ENCODE assay signal across 28 cellular contexts in genomic region chr6:43302126-43302525, GRCh38. TPM values are rescaled to one million over a fixed set of nuclear protein-coding genes. Genes with fewer than 3 reads are reported as not detected.
"Had no signal": no experiment of that assay in that cellular context is flagged by ENCODE, and none has a peak within 500 bp of the region (broad histone marks: within the 10 kb centered on the region; RNA-seq: fewer than 3 reads in every experiment).

No MANE protein-coding gene starts in this region.

- H3K9me3 ChIP-seq: breast epithelium, SJCRH30, SK-N-SH had no signal

- H3K4me1 ChIP-seq: breast epithelium, SJCRH30 had no signal

- H3K9ac ChIP-seq: SK-N-SH had no signal

- H3K27ac Mint-ChIP-seq: activated CD4-positive, alpha-beta memory T cell treated with anti-CD3 and anti-CD28 coated beads, Interleukin-2, amount 10 ng/mL, durations not matched to agents 7 days and 5 days; activated CD4-positive, alpha-beta T cell treated with anti-CD3 and anti-CD28 coated beads for 36 hours; activated naive CD4-positive, alpha-beta T cell treated with anti-CD3 and anti-CD28 coated beads, Interleukin-2, amount 50 U/mL, for 24 hours; activated T-cell treated with anti-CD3 and anti-CD28 coated beads, Interleukin-2, amount 50 U/mL, for 72 hours; activated T-helper 2 cell treated with anti-CD3 and anti-CD28 coated beads, Interferon-gamma antibody, Interleukin-2, Interleukin-4, amounts not matched to agents 10 μg/mL and 5 μg/mL and 100 μg/mL, durations not matched to agents 14 hours and 24 hours and 36 hours had no signal

- H3K27ac ChIP-seq: breast epithelium, SJCRH30, WERI-Rb-1 had no signal

- H3K4me3 Mint-ChIP-seq: activated CD4-positive, alpha-beta memory T cell treated with anti-CD3 and anti-CD28 coated beads, Interleukin-2, amount 10 ng/mL, durations not matched to agents 7 days and 5 days; activated CD4-positive, alpha-beta T cell treated with anti-CD3 and anti-CD28 coated beads for 36 hours; activated naive CD4-positive, alpha-beta T cell treated with anti-CD3 and anti-CD28 coated beads, Interleukin-2, amount 50 U/mL, for 24 hours; activated T-cell treated with anti-CD3 and anti-CD28 coated beads, Interleukin-2, amount 50 U/mL, for 72 hours had no signal

- H3K4me3 ChIP-seq: breast epithelium, SJCRH30 had no signal

- DNase-seq: activated CD4-positive, alpha-beta memory T cell treated with anti-CD3 and anti-CD28 coated beads, Interleukin-2, amount 10 ng/mL, durations not matched to agents 7 days and 5 days; activated CD4-positive, alpha-beta T cell treated with anti-CD3 and anti-CD28 coated beads for 36 hours; activated CD4-positive, alpha-beta T cell treated with anti-CD3 and anti-CD28 coated beads, Interleukin-2, amount 50 U/mL, for 1 hour; activated naive CD4-positive, alpha-beta T cell; activated T-cell treated with anti-CD3 and anti-CD28 coated beads, Interleukin-2, amount 50 U/mL, for 72 hours; caudate nucleus; MM.1S; NCI-H1105; NCI-H1436; NCI-H1694 treated with DMSO at 0.1 percent for 48 hours; NCI-H2029 treated with DMSO at 0.1 percent for 48 hours; NCI-H2227 treated with DMSO at 0.1 percent for 48 hours; NCI-H446 treated with DMSO at 0.1 percent for 48 hours; NCI-H526; NCI-H82; Right ventricle myocardium superior; RPMI8226; SK-N-SH; T-helper 1 cell; WERI-Rb-1 had no signal

- H3K36me3 Mint-ChIP-seq: activated naive CD4-positive, alpha-beta T cell treated with anti-CD3 and anti-CD28 coated beads, Interleukin-2, amount 50 U/mL, for 24 hours had no signal

- H3K9me3 Mint-ChIP-seq: activated CD4-positive, alpha-beta memory T cell treated with anti-CD3 and anti-CD28 coated beads, Interleukin-2, amount 10 ng/mL, durations not matched to agents 7 days and 5 days; activated naive CD4-positive, alpha-beta T cell treated with anti-CD3 and anti-CD28 coated beads, Interleukin-2, amount 50 U/mL, for 24 hours; activated T-cell treated with anti-CD3 and anti-CD28 coated beads, Interleukin-2, amount 50 U/mL, for 72 hours; activated T-helper 2 cell treated with anti-CD3 and anti-CD28 coated beads, Interferon-gamma antibody, Interleukin-2, Interleukin-4, amounts not matched to agents 10 μg/mL and 5 μg/mL and 100 μg/mL, durations not matched to agents 14 hours and 24 hours and 36 hours had no signal

- H3K4me1 Mint-ChIP-seq: activated CD4-positive, alpha-beta T cell treated with anti-CD3 and anti-CD28 coated beads for 36 hours; activated naive CD4-positive, alpha-beta T cell treated with anti-CD3 and anti-CD28 coated beads, Interleukin-2, amount 50 U/mL, for 24 hours had no signal

- H3K36me3 ChIP-seq: breast epithelium, SJCRH30, WERI-Rb-1 had no signal

RNA-seq across cellular contexts. Expression of gene SLC22A7, which starts 4.1 kb away (rescaled TPM):
- total RNA-seq: activated CD4-positive, alpha-beta memory T cell treated with anti-CD3 and anti-CD28 coated beads, Interleukin-2, amount 10 ng/mL, durations not matched to agents 7 days and 5 days; activated CD4-positive, alpha-beta T cell treated with anti-CD3 and anti-CD28 coated beads for 36 hours; activated CD8-positive, alpha-beta memory T cell treated with anti-CD3 and anti-CD28 coated beads for 36 hours; activated T-cell treated with anti-CD3 and anti-CD28 coated beads, Interleukin-2, amount 50 U/mL, for 72 hours; activated T-helper 2 cell treated with anti-CD3 and anti-CD28 coated beads, Interferon-gamma antibody, Interleukin-2, Interleukin-4, amounts not matched to agents 10 μg/mL and 5 μg/mL and 100 μg/mL, durations not matched to agents 14 hours and 24 hours and 36 hours; aorta; breast epithelium; OCI-LY7; Right ventricle myocardium superior; SJCRH30; T-helper 2 cell treated with Interferon-gamma antibody and Interleukin-4, amounts not matched to agents 100 ng/mL and 5 ng/mL, for 36 hours had no signal
- polyA plus RNA-seq: aorta, SK-N-SH had no signal

RNA-seq across cellular contexts. Expression of gene CRIP3, which starts 6.5 kb away (rescaled TPM):
- total RNA-seq: SJCRH30 had no signal
- polyA plus RNA-seq: SK-N-SH had no signal

RNA-seq across cellular contexts. Expression of gene TTBK1, which starts 58.8 kb away (rescaled TPM):
- total RNA-seq: SJCRH30 had no signal
- polyA plus RNA-seq: aorta had no signal
